ENCODE assay signal across 10 cellular contexts in genomic region chr17:81924557-81925532, GRCh38. TPM values are rescaled to one million over a fixed set of nuclear protein-coding genes. Genes with fewer than 3 reads are reported as not detected.
DNase-seq lines count a peak whose midpoint lies in the region; ATAC-seq, FAIRE-seq and TF ChIP-seq lines count a peak whose summit lies in the region.
"Had no signal": no experiment of that assay in that cellular context is flagged by ENCODE, and none has a peak within 500 bp of the region (broad histone marks: within the 10 kb centered on the region; RNA-seq: fewer than 3 reads in every experiment).

No MANE protein-coding gene starts in this region.

- H3K4me1 ChIP-seq in left ventricle myocardium inferior (peaks cover 74% of the 10 kb centered on the region), right lobe of liver (peaks cover 0 to 64% (median 31%) of the 10 kb centered on the region in 4 donors)

- no peak for DNase-seq in left ventricle myocardium inferior
- DNase-seq in cardiac septum (ENCODE audit: low spot score) = no peak
- no peak for DNase-seq in activated naive CD8-positive, alpha-beta T cell treated with anti-CD3 and anti-CD28 coated beads, Interleukin-2, amount 10 ng/mL, durations not matched to agents 7 days and 5 days
- peak in 2 of 3 donors; percentile 86 to 87 for DNase-seq in right lobe of liver
- DNase-seq in urothelium cell line (ENCODE audit: low spot score) = no peak
- DNase-seq in KG1 (lab: John Stamatoyannopoulos, UW) = no peak
- no peak for DNase-seq in posterior vena cava (ENCODE audit: low spot score)

- TF ChIP-seq CTCF in left ventricle myocardium inferior (IDR thresholded peaks at IDR 0.05; ENCODE audit: borderline replicate concordance) (no peak), right lobe of liver (IDR thresholded peaks at IDR 0.05) (no peak)

- H3K27me3 ChIP-seq in left ventricle myocardium inferior (ENCODE audit: low read depth) = peaks cover 6% of the 10 kb centered on the region
- H3K27me3 ChIP-seq in right lobe of liver = no peaks in the 10 kb centered on the region

- intact Hi-C loops in left ventricle myocardium inferior (cut with micrococcal nuclease) (no loop called here), cardiac septum (cut with DNase I) (loop anchor here (5.0 kb wide), 1 partner anchor 53 kb away; the partner anchor contains the start of gene ARHGDIA), right lobe of liver (cut with DNase I) (no loop called here), posterior vena cava (cut with DNase I) (no loop called here)

- no peaks in the 10 kb centered on the region for H3K27me3 Mint-ChIP-seq in activated naive CD8-positive, alpha-beta T cell treated with anti-CD3 and anti-CD28 coated beads, Interleukin-2, amount 10 ng/mL, durations not matched to agents 7 days and 5 days

- TF ChIP-seq POLR2A in right lobe of liver (IDR thresholded peaks at IDR 0.05) = no peak

- POLR2A ChIA-PET in activated naive CD8-positive, alpha-beta T cell treated with anti-CD3 and anti-CD28 coated beads, Interleukin-2, amount 10 ng/mL, durations not matched to agents 7 days and 5 days (lab: Charles Lee) = interaction anchor here (0.8 to 2.1 kb wide), 5 partner anchors 11 to 54 kb away, joined by 3 to 13 read pairs (median 6); partner anchors contain the start of gene ARHGDIA

- peaks cover 15% of the 10 kb centered on the region for H3K4me1 Mint-ChIP-seq in activated naive CD8-positive, alpha-beta T cell treated with anti-CD3 and anti-CD28 coated beads, Interleukin-2, amount 10 ng/mL, durations not matched to agents 7 days and 5 days

- peak; percentile 55 for FAIRE-seq in urothelium cell line (lab: Jason Lieb, UNC)
- FAIRE-seq: G401.6 had no signal

- ATAC-seq in activated naive CD8-positive, alpha-beta T cell treated with anti-CD3 and anti-CD28 coated beads, Interleukin-2, amount 10 ng/mL, durations not matched to agents 7 days and 5 days (ENCODE audit: low read depth) = no peak
- ATAC-seq in right lobe of liver (peak; percentile 6 to 48 (median 30)), GM21786 (IDR thresholded peaks at IDR 0.05; ENCODE audit: unreplicated experiment) (no peak)

- 29% methylated on average over 11 of the region's 21 CpGs for WGBS in right lobe of liver (ENCODE audit: insufficient coverage, low coverage, low lambda C conversion rate, missing lambda C conversion rate)

- no peaks in the 10 kb centered on the region for H3K9me3 Mint-ChIP-seq in activated naive CD8-positive, alpha-beta T cell treated with anti-CD3 and anti-CD28 coated beads, Interleukin-2, amount 10 ng/mL, durations not matched to agents 7 days and 5 days

- H3K4me3 Mint-ChIP-seq in activated naive CD8-positive, alpha-beta T cell treated with anti-CD3 and anti-CD28 coated beads, Interleukin-2, amount 10 ng/mL, durations not matched to agents 7 days and 5 days = peak overlapping the region; percentile 91

- H3K36me3 ChIP-seq in left ventricle myocardium inferior (peaks cover 27% of the 10 kb centered on the region), right lobe of liver (peaks cover 0 to 10% (median 4%) of the 10 kb centered on the region in 4 donors)

- no peaks in the 10 kb centered on the region for H3K36me3 Mint-ChIP-seq in activated naive CD8-positive, alpha-beta T cell treated with anti-CD3 and anti-CD28 coated beads, Interleukin-2, amount 10 ng/mL, durations not matched to agents 7 days and 5 days

- H3K27ac ChIP-seq in left ventricle myocardium inferior (replicated peaks) (peak overlapping the region; percentile 91), right lobe of liver (peak overlapping the region in 2 of 3 donors; percentile 54 to 80)

- H3K4me3 ChIP-seq in left ventricle myocardium inferior (peak overlapping the region; percentile 93), right lobe of liver (peak overlapping the region; percentile 1 to 57 (median 5))

- no peak overlapping the region for H3K27ac Mint-ChIP-seq in activated naive CD8-positive, alpha-beta T cell treated with anti-CD3 and anti-CD28 coated beads, Interleukin-2, amount 10 ng/mL, durations not matched to agents 7 days and 5 days

- H3K9me3 ChIP-seq in left ventricle myocardium inferior (replicated peaks) (no peaks in the 10 kb centered on the region), right lobe of liver (no peaks in the 10 kb centered on the region)

RNA-seq across cellular contexts. Expression of gene MAFG, which starts 2.7 kb away (rescaled TPM):
- 24.3 TPM for total RNA-seq in left ventricle myocardium inferior
- 24.4 TPM for total RNA-seq in cardiac septum
- total RNA-seq in activated naive CD8-positive, alpha-beta T cell treated with anti-CD3 and anti-CD28 coated beads, Interleukin-2, amount 10 ng/mL, durations not matched to agents 7 days and 5 days = 10 to 100 TPM; 18.3 to 20.4 TPM
- 10 to 100 TPM in 2 of 6 experiments, 1 to 10 TPM in 4; 7.4 to 12.9 (median 9.2) TPM for total RNA-seq in right lobe of liver
- 10 to 100 TPM; 25.0 to 36.2 TPM for total RNA-seq in posterior vena cava

RNA-seq across cellular contexts. Expression of gene SIRT7, which starts 6.9 kb away (rescaled TPM):
- total RNA-seq in left ventricle myocardium inferior (8.5 TPM), cardiac septum (8.3 TPM), right lobe of liver (10 to 100 TPM in 4 of 6 experiments, 1 to 10 TPM in 2; 7.4 to 15.0 (median 12.2) TPM), posterior vena cava (10 to 100 TPM; 11.8 to 13.1 TPM)
- 10 to 100 TPM; 64.8 to 65.2 TPM for total RNA-seq in activated naive CD8-positive, alpha-beta T cell treated with anti-CD3 and anti-CD28 coated beads, Interleukin-2, amount 10 ng/mL, durations not matched to agents 7 days and 5 days

RNA-seq across cellular contexts. Expression of gene PYCR1, which starts 12.3 kb away (rescaled TPM):
- 3.8 TPM for total RNA-seq in left ventricle myocardium inferior
- total RNA-seq in cardiac septum = 7.8 TPM
- total RNA-seq in activated naive CD8-positive, alpha-beta T cell treated with anti-CD3 and anti-CD28 coated beads, Interleukin-2, amount 10 ng/mL, durations not matched to agents 7 days and 5 days = 10 to 100 TPM; 12.1 to 17.8 TPM
- total RNA-seq in right lobe of liver = 10 to 100 TPM in 1 of 6 experiments, 1 to 10 TPM in 5; 3.2 to 10.6 (median 5.1) TPM
- 10 to 100 TPM in 1 of 2 donors, 1 to 10 TPM in 1; 6.7 to 16.6 TPM for total RNA-seq in posterior vena cava

RNA-seq across cellular contexts. Expression of gene PCYT2, which starts 13.6 kb away (rescaled TPM):
- total RNA-seq in left ventricle myocardium inferior (48.1 TPM), cardiac septum (47.1 TPM), right lobe of liver (100 to 1,000 TPM in 1 of 6 experiments, 10 to 100 TPM in 5; 63.5 to 103 (median 89.3) TPM), posterior vena cava (10 to 100 TPM in 1 of 2 donors, 1 to 10 TPM in 1; 8.7 to 14.9 TPM)
- total RNA-seq in activated naive CD8-positive, alpha-beta T cell treated with anti-CD3 and anti-CD28 coated beads, Interleukin-2, amount 10 ng/mL, durations not matched to agents 7 days and 5 days = 10 to 100 TPM; 39.3 to 44.5 TPM

RNA-seq across cellular contexts. Expression of gene MYADML2, which starts 22.2 kb away (rescaled TPM):
- 7.2 TPM for total RNA-seq in left ventricle myocardium inferior
- 4.4 TPM for total RNA-seq in cardiac septum
- total RNA-seq in activated naive CD8-positive, alpha-beta T cell treated with anti-CD3 and anti-CD28 coated beads, Interleukin-2, amount 10 ng/mL, durations not matched to agents 7 days and 5 days = not detected
- total RNA-seq in right lobe of liver = not detected
- not detected for total RNA-seq in posterior vena cava
- total RNA-seq: fibroblast of lung had no signal

Comparison
In these comparisons a context has a peak if more than half of its experiments do, and no peak if none do; other contexts are left out.
1. DNase-seq: peak in right lobe of liver (2 of 3); none in left ventricle myocardium inferior (single experiment), cardiac septum (single experiment), activated naive CD8-positive, alpha-beta T cell treated with anti-CD3 and anti-CD28 coated beads, Interleukin-2, amount 10 ng/mL, durations not matched to agents 7 days and 5 days (single experiment), urothelium cell line (single experiment), KG1 (single experiment) and posterior vena cava (single experiment).
2. ATAC-seq: peak in right lobe of liver (4 of 4); none in activated naive CD8-positive, alpha-beta T cell treated with anti-CD3 and anti-CD28 coated beads, Interleukin-2, amount 10 ng/mL, durations not matched to agents 7 days and 5 days (single experiment) and GM21786 (single experiment).